Comparison of ENCODE assay signal across 16 cellular contexts in the genomic region with DNA sequence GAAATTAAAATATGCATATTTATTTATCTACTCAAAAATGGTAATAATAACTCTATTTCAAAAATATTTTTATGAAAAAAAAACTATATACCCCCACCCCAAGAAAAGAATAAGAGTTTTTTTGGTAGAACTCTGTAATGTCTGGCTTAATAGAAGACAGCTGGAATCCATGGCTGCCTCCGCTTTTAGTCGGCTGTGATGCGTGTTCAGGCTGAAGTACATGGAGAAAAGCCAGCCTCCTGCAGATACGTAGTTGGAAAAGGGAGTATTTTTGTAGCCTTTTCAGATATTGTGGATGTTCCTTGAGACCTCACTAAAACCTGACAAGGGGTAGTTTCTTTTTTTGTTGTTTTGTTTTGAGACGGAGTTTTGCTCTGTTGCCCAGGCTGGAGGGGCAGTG. TPM values are rescaled to one million over a fixed set of nuclear protein-coding genes. Genes with fewer than 3 reads are reported as not detected.
DNase-seq lines count a peak whose midpoint lies in the region; ATAC-seq and FAIRE-seq lines count a peak whose summit lies in the region.
"Had no signal": no experiment of that assay in that cellular context is flagged by ENCODE, and none has a peak within 500 bp of the region (broad histone marks: within the 10 kb centered on the region; RNA-seq: fewer than 3 reads in every experiment).

No MANE protein-coding gene starts in this region.

- DNase-seq in GM03348 (ENCODE audit: low spot score) (peak; percentile 63), left ventricle myocardium superior (no peak), Karpas-422 (no peak), GM19240 (ENCODE audit: insufficient read length, low spot score) (no peak)
- DNase-seq in stimulated activated effector memory CD8-positive, alpha-beta T cell treated with anti-CD3 and anti-CD28 coated beads, Interleukin-12 subunit alpha, Interleukin-12 subunit beta, amount 100 ng/mL, for 72 hours (ENCODE audit: low spot score in 2 of 2), result no peak
- no peak for DNase-seq in activated CD8-positive, alpha-beta T cell treated with anti-CD3 and anti-CD28 coated beads, Interleukin-2, amount 10 ng/mL, durations not matched to agents 7 days and 5 days
- DNase-seq: activated B cell treated with CpG ODN at 0.5 μM for 24 hours, activated gamma-delta T cell treated with Interleukin-2 at 50 U/mL for 16 hours, cortex of kidney, MM.1S, NCI-H1694 treated with DMSO at 0.1 percent for 48 hours, RPMI8226, substantia nigra, T-helper 1 cell had no signal

- no peak overlapping the region for H3K27ac Mint-ChIP-seq in stimulated activated effector memory CD8-positive, alpha-beta T cell treated with anti-CD3 and anti-CD28 coated beads, Interleukin-12 subunit alpha, Interleukin-12 subunit beta, amount 100 ng/mL, for 72 hours
- no peak overlapping the region for H3K27ac Mint-ChIP-seq in activated CD8-positive, alpha-beta T cell treated with anti-CD3 and anti-CD28 coated beads, Interleukin-2, amount 10 ng/mL, durations not matched to agents 7 days and 5 days
- H3K27ac Mint-ChIP-seq: activated B cell treated with CpG ODN at 0.5 μM for 24 hours had no signal

- H3K9ac ChIP-seq in skeletal muscle satellite cell (ENCODE audit: low read depth, low read length) (no peak overlapping the region), Karpas-422 (ENCODE audit: low read length) (no peak overlapping the region)

- H3K4me1 Mint-ChIP-seq in stimulated activated effector memory CD8-positive, alpha-beta T cell treated with anti-CD3 and anti-CD28 coated beads, Interleukin-12 subunit alpha, Interleukin-12 subunit beta, amount 100 ng/mL, for 72 hours, result peaks cover 44% of the 10 kb centered on the region
- peaks cover 26% of the 10 kb centered on the region for H3K4me1 Mint-ChIP-seq in activated CD8-positive, alpha-beta T cell treated with anti-CD3 and anti-CD28 coated beads, Interleukin-2, amount 10 ng/mL, durations not matched to agents 7 days and 5 days (ENCODE audit: low read depth)

- no peaks in the 10 kb centered on the region for H3K27me3 Mint-ChIP-seq in activated CD8-positive, alpha-beta T cell treated with anti-CD3 and anti-CD28 coated beads, Interleukin-2, amount 10 ng/mL, durations not matched to agents 7 days and 5 days (ENCODE audit: low read depth)
- H3K27me3 Mint-ChIP-seq: activated B cell treated with CpG ODN at 0.5 μM for 24 hours had no signal

- intact Hi-C loops in left ventricle myocardium superior (cut with micrococcal nuclease), result no loop called here

- peaks cover 17% of the 10 kb centered on the region; the same call in 1 of the 2 replicates for H4K20me1 ChIP-seq in Karpas-422 (ENCODE audit: insufficient read depth, low read depth, low read length)

- H2AFZ ChIP-seq in Karpas-422 (ENCODE audit: low read length), result no peak overlapping the region

- POLR2A ChIA-PET in activated CD8-positive, alpha-beta T cell treated with anti-CD3 and anti-CD28 coated beads, Interleukin-2, amount 10 ng/mL, durations not matched to agents 7 days and 5 days (lab: Charles Lee), result interaction anchor here (0.8 kb wide), 1 partner anchor 33 kb away, joined by 3 read pairs; no protein-coding TSS in a partner anchor

- H3K4me2 ChIP-seq in skeletal muscle satellite cell (ENCODE audit: low read length), result peak overlapping the region; percentile 21
- no peak overlapping the region for H3K4me2 ChIP-seq in Karpas-422 (ENCODE audit: low read depth, low read length, poor library complexity, severe bottlenecking)

- H3K27ac ChIP-seq in Karpas-422 (ENCODE audit: low read length), result no peak overlapping the region

- no peaks in the 10 kb centered on the region for H3K9me3 Mint-ChIP-seq in stimulated activated effector memory CD8-positive, alpha-beta T cell treated with anti-CD3 and anti-CD28 coated beads, Interleukin-12 subunit alpha, Interleukin-12 subunit beta, amount 100 ng/mL, for 72 hours
- H3K9me3 Mint-ChIP-seq in activated CD8-positive, alpha-beta T cell treated with anti-CD3 and anti-CD28 coated beads, Interleukin-2, amount 10 ng/mL, durations not matched to agents 7 days and 5 days (ENCODE audit: insufficient read depth), result no peaks in the 10 kb centered on the region
- H3K9me3 Mint-ChIP-seq: activated B cell treated with CpG ODN at 0.5 μM for 24 hours had no signal

- peak; percentile 15 for FAIRE-seq in endometrium (lab: Jason Lieb, UNC)

- H3K4me3 Mint-ChIP-seq in stimulated activated effector memory CD8-positive, alpha-beta T cell treated with anti-CD3 and anti-CD28 coated beads, Interleukin-12 subunit alpha, Interleukin-12 subunit beta, amount 100 ng/mL, for 72 hours, result no peak overlapping the region
- H3K4me3 Mint-ChIP-seq in activated CD8-positive, alpha-beta T cell treated with anti-CD3 and anti-CD28 coated beads, Interleukin-2, amount 10 ng/mL, durations not matched to agents 7 days and 5 days, result no peak overlapping the region
- H3K4me3 Mint-ChIP-seq: activated B cell treated with CpG ODN at 0.5 μM for 24 hours had no signal

- peak; percentile 58 for ATAC-seq in left ventricle myocardium superior
- no peak for ATAC-seq in stimulated activated effector memory CD8-positive, alpha-beta T cell treated with anti-CD3 and anti-CD28 coated beads, Interleukin-12 subunit alpha, Interleukin-12 subunit beta, amount 100 ng/mL, for 72 hours
- ATAC-seq in activated CD8-positive, alpha-beta T cell treated with anti-CD3 and anti-CD28 coated beads, Interleukin-2, amount 10 ng/mL, durations not matched to agents 7 days and 5 days, result no peak

- peaks cover 56% of the 10 kb centered on the region for H3K4me1 ChIP-seq in skeletal muscle satellite cell (ENCODE audit: control insufficient read depth, insufficient read depth, low read length)
- peaks cover 25% of the 10 kb centered on the region for H3K4me1 ChIP-seq in Karpas-422 (ENCODE audit: low read length)

- H3K36me3 ChIP-seq in skeletal muscle satellite cell (ENCODE audit: insufficient read depth, low read length) (no peaks in the 10 kb centered on the region), Karpas-422 (ENCODE audit: insufficient read depth, low read length) (no peaks in the 10 kb centered on the region)

- H3K79me2 ChIP-seq in Karpas-422 (ENCODE audit: low read length), result peaks cover 99% of the 10 kb centered on the region

- H3K27me3 ChIP-seq in skeletal muscle satellite cell (ENCODE audit: control insufficient read depth, insufficient read depth, low read length), result no peaks in the 10 kb centered on the region
- H3K27me3 ChIP-seq in Karpas-422 (ENCODE audit: low read length), result no peaks in the 10 kb centered on the region

- H3K9me3 ChIP-seq in skeletal muscle satellite cell (replicated peaks; ENCODE audit: low read length), result no peaks in the 10 kb centered on the region
- H3K9me3 ChIP-seq in Karpas-422 (ENCODE audit: low read length), result no peaks in the 10 kb centered on the region

- H3K4me3 ChIP-seq in skeletal muscle satellite cell (ENCODE audit: low read length) (no peak overlapping the region), Karpas-422 (ENCODE audit: low read length) (no peak overlapping the region)

- H3K36me3 Mint-ChIP-seq in stimulated activated effector memory CD8-positive, alpha-beta T cell treated with anti-CD3 and anti-CD28 coated beads, Interleukin-12 subunit alpha, Interleukin-12 subunit beta, amount 100 ng/mL, for 72 hours, result peaks cover 15% of the 10 kb centered on the region
- H3K36me3 Mint-ChIP-seq in activated CD8-positive, alpha-beta T cell treated with anti-CD3 and anti-CD28 coated beads, Interleukin-2, amount 10 ng/mL, durations not matched to agents 7 days and 5 days (ENCODE audit: low read depth), result peaks cover 10% of the 10 kb centered on the region

- CTCF ChIA-PET in activated CD8-positive, alpha-beta T cell treated with anti-CD3 and anti-CD28 coated beads, Interleukin-2, amount 10 ng/mL, durations not matched to agents 7 days and 5 days (lab: Charles Lee), result interaction anchor here (0.7 kb wide), 1 partner anchor 54 kb away, joined by 3 read pairs; no protein-coding TSS in a partner anchor

- H3K9me2 ChIP-seq in Karpas-422 (replicated peaks; ENCODE audit: insufficient read depth, low read length), result no peaks in the 10 kb centered on the region

RNA-seq across cellular contexts. Expression of gene FOXK1, which starts 10.0 kb away (rescaled TPM):
- 17.7 TPM for total RNA-seq in left ventricle myocardium superior
- total RNA-seq in skeletal muscle satellite cell (2012; rRNA removed), result 25.6 and 34.2 TPM in 2 replicates
- total RNA-seq in Karpas-422 (2014; rRNA removed; shearing (Covaris generic); ENCODE audit: low replicate concordance), result 20.3 and 23.8 TPM in 2 replicates
- 10 to 100 TPM; 26.8 to 28.5 TPM for total RNA-seq in activated CD8-positive, alpha-beta T cell treated with anti-CD3 and anti-CD28 coated beads, Interleukin-2, amount 10 ng/mL, durations not matched to agents 7 days and 5 days
